In genomic region chr1:150683914-150684313, GRCh38 we compare ENCODE assay signal across 22 cellular contexts. TPM values are rescaled to one million over a fixed set of nuclear protein-coding genes. Genes with fewer than 3 reads are reported as not detected.
A peak's percentile ranks its signal among the peaks of the same experiment; 100 is the strongest.
DNase-seq lines count a peak whose midpoint lies in the region; ATAC-seq and TF ChIP-seq lines count a peak whose summit lies in the region.
"Had no signal": no experiment of that assay in that cellular context is flagged by ENCODE, and none has a peak within 500 bp of the region (broad histone marks: within the 10 kb centered on the region; RNA-seq: fewer than 3 reads in every experiment).

No MANE protein-coding gene starts in this region.

- DNase-seq in CD4-positive, CD25-positive, alpha-beta regulatory T cell = peak in 1 of 3 donors; percentile 13
- DNase-seq in iPS DF 6.9 (ENCODE audit: low read depth, low spot score) = peak; percentile 7
- no peak for DNase-seq in colonic mucosa
- no peak for DNase-seq in NCI-H510A (lab: John Stamatoyannopoulos, UW)
- no peak for DNase-seq in EL
- DNase-seq: body of pancreas; Caco-2; hippocampal formation; mammary epithelial cell; NCI-H1436; NK-92 treated with Interleukin-12 subunit alpha and Interleukin-12 subunit beta, amount 100 ng/mL, for 24 hours; stimulated activated CD4-positive, alpha-beta T cell treated with anti-CD3 and anti-CD28 coated beads, Interleukin-2, amount 100 ng/mL, for 24 hours; stomach; trophoblast cell had no signal

- intact Hi-C loops in colonic mucosa (cut with DNase I) = no loop called here

- H3K9ac ChIP-seq in OCI-LY1 (ENCODE audit: low read length) (no peak overlapping the region), colonic mucosa (ENCODE audit: low read depth in 2 of 2, low read length in 2 of 2) (no peak overlapping the region)

- no peaks in the 10 kb centered on the region for H3K9me3 Mint-ChIP-seq in CD4-positive, CD25-positive, alpha-beta regulatory T cell
- H3K9me3 Mint-ChIP-seq: activated naive CD4-positive, alpha-beta T cell treated with anti-CD3 and anti-CD28 coated beads, Interleukin-2, amount 50 U/mL, for 72 hours; nephron had no signal

- H3K36me3 Mint-ChIP-seq in CD4-positive, CD25-positive, alpha-beta regulatory T cell = peaks cover 15% of the 10 kb centered on the region

- H3K4me3 ChIP-seq in CD4-positive, CD25-positive, alpha-beta regulatory T cell (ENCODE audit: low read depth, low read length) = no peak overlapping the region
- H3K4me3 ChIP-seq in DOHH2 (ENCODE audit: low read length) (0 out of 2 replicates have a peak overlapping the region, but pooled peaks have one; percentile 14), OCI-LY1 (ENCODE audit: low read depth, low read length, poor library complexity, severe bottlenecking) (no peak overlapping the region), iPS DF 6.9 (ENCODE audit: low read length) (no peak overlapping the region), colonic mucosa (no peak overlapping the region)
- H3K4me3 ChIP-seq: body of pancreas, stomach had no signal

- TF ChIP-seq CTCF in DOHH2 (IDR thresholded peaks at IDR 0.05; ENCODE audit: low read depth, low read length, poor library complexity, severe bottlenecking) (no peak), OCI-LY1 (IDR thresholded peaks at IDR 0.05; ENCODE audit: low read length) (no peak), colonic mucosa (IDR thresholded peaks at IDR 0.05) (no peak)

- H3K79me2 ChIP-seq in DOHH2 (ENCODE audit: control insufficient read depth, low read length) (0 out of 2 replicates have a peak, but pooled peaks cover 3% of the 10 kb centered on the region), OCI-LY1 (ENCODE audit: insufficient read depth, low read length) (no peaks in the 10 kb centered on the region)

- no peak overlapping the region for H2AFZ ChIP-seq in OCI-LY1 (ENCODE audit: low read length)

- H3K4me1 Mint-ChIP-seq in CD4-positive, CD25-positive, alpha-beta regulatory T cell = peaks cover 7 to 22% (median 12%) of the 10 kb centered on the region in 4 donors
- H3K4me1 Mint-ChIP-seq: nephron had no signal

- no peak overlapping the region for H3K27ac ChIP-seq in CD4-positive, CD25-positive, alpha-beta regulatory T cell (ENCODE audit: insufficient read depth, low read length, poor library complexity, severe bottlenecking)
- H3K27ac ChIP-seq in DOHH2 (ENCODE audit: low read depth, low read length) (peak overlapping the region; percentile 29), OCI-LY1 (ENCODE audit: low read depth, low read length, poor library complexity, severe bottlenecking) (peak overlapping the region; percentile 16), iPS DF 6.9 (ENCODE audit: low read length) (no peak overlapping the region), colonic mucosa (no peak overlapping the region)
- H3K27ac ChIP-seq: body of pancreas, RWPE1, stomach had no signal

- H3F3A ChIP-seq in DOHH2 (ENCODE audit: control insufficient read depth, insufficient read depth) (peaks cover 9% of the 10 kb centered on the region; the same call in 1 of the 2 replicates), OCI-LY1 (ENCODE audit: insufficient read depth, low read length) (no peaks in the 10 kb centered on the region)

- no peaks in the 10 kb centered on the region for H3K9me3 ChIP-seq in CD4-positive, CD25-positive, alpha-beta regulatory T cell (ENCODE audit: control insufficient read depth in 2 of 2, low read length in 2 of 2)
- no peaks in the 10 kb centered on the region for H3K9me3 ChIP-seq in DOHH2 (ENCODE audit: control insufficient read depth, insufficient read depth, low read length)
- H3K9me3 ChIP-seq in OCI-LY1 (ENCODE audit: low read length) = no peaks in the 10 kb centered on the region
- no peaks in the 10 kb centered on the region for H3K9me3 ChIP-seq in iPS DF 6.9 (ENCODE audit: control insufficient read depth, insufficient read depth, low read length)
- no peaks in the 10 kb centered on the region for H3K9me3 ChIP-seq in colonic mucosa
- H3K9me3 ChIP-seq: body of pancreas, Caco-2, stomach had no signal

- no peaks in the 10 kb centered on the region for H4K20me1 ChIP-seq in DOHH2 (ENCODE audit: control insufficient read depth, insufficient read depth, low read depth, low read length)
- H4K20me1 ChIP-seq in OCI-LY1 (ENCODE audit: insufficient read depth, low read length) = no peaks in the 10 kb centered on the region

- H3K4me1 ChIP-seq in CD4-positive, CD25-positive, alpha-beta regulatory T cell (ENCODE audit: control insufficient read depth, insufficient read depth, low read length, poor library complexity, severe bottlenecking) = peaks cover 8% of the 10 kb centered on the region
- H3K4me1 ChIP-seq in DOHH2 (ENCODE audit: control insufficient read depth, low read length) (peaks cover 18% of the 10 kb centered on the region), OCI-LY1 (ENCODE audit: insufficient read depth, low read length, severe bottlenecking) (peaks cover 16% of the 10 kb centered on the region), iPS DF 6.9 (ENCODE audit: control insufficient read depth, insufficient read depth, low read length) (no peaks in the 10 kb centered on the region), colonic mucosa (peaks cover 6% of the 10 kb centered on the region)
- H3K4me1 ChIP-seq: body of pancreas, Caco-2 had no signal

- peaks cover 15% of the 10 kb centered on the region for H3K36me3 ChIP-seq in CD4-positive, CD25-positive, alpha-beta regulatory T cell (ENCODE audit: control insufficient read depth, insufficient read depth, low read length)
- H3K36me3 ChIP-seq in DOHH2 (ENCODE audit: control insufficient read depth, low read length) (peaks cover 20% of the 10 kb centered on the region), OCI-LY1 (ENCODE audit: insufficient read depth, low read length) (peaks cover 25% of the 10 kb centered on the region; the same call in 1 of the 2 replicates), iPS DF 6.9 (ENCODE audit: control insufficient read depth, insufficient read depth, low read length) (no peaks in the 10 kb centered on the region; the same call in 1 of the 2 replicates), colonic mucosa (no peaks in the 10 kb centered on the region)

- H3K9me2 ChIP-seq in DOHH2 (replicated peaks; ENCODE audit: control insufficient read depth, low read length) (no peaks in the 10 kb centered on the region), OCI-LY1 (ENCODE audit: low read depth, low read length) (no peaks in the 10 kb centered on the region)

- H3K4me3 Mint-ChIP-seq in CD4-positive, CD25-positive, alpha-beta regulatory T cell = peak overlapping the region in 1 of 4 donors; percentile 59
- H3K4me3 Mint-ChIP-seq: nephron had no signal

- no peaks in the 10 kb centered on the region for H3K27me3 ChIP-seq in CD4-positive, CD25-positive, alpha-beta regulatory T cell (ENCODE audit: control insufficient read depth, insufficient read depth, low read length)
- no peaks in the 10 kb centered on the region for H3K27me3 ChIP-seq in DOHH2 (ENCODE audit: control insufficient read depth, low read length)
- H3K27me3 ChIP-seq in OCI-LY1 (ENCODE audit: insufficient read depth, low read length) = no peaks in the 10 kb centered on the region
- no peaks in the 10 kb centered on the region for H3K27me3 ChIP-seq in iPS DF 6.9 (ENCODE audit: control insufficient read depth, insufficient read depth, low read length)
- H3K27me3 ChIP-seq in colonic mucosa = no peaks in the 10 kb centered on the region
- H3K27me3 ChIP-seq: body of pancreas, stomach had no signal

- no peaks in the 10 kb centered on the region for H3K27me3 Mint-ChIP-seq in CD4-positive, CD25-positive, alpha-beta regulatory T cell

- ATAC-seq in CD4-positive, CD25-positive, alpha-beta regulatory T cell (ENCODE audit: low read depth in 2 of 2) = no peak
- no peak for ATAC-seq in HG03565 (IDR thresholded peaks at IDR 0.05; ENCODE audit: unreplicated experiment)
- ATAC-seq: activated naive CD4-positive, alpha-beta T cell treated with anti-CD3 and anti-CD28 coated beads, Interleukin-2, amount 50 U/mL, for 72 hours; body of pancreas had no signal

- no CpG with 5 or more reads among the region's 1 CpG for WGBS in iPS DF 6.9 (ENCODE audit: insufficient coverage, insufficient read length)

- H3K27ac Mint-ChIP-seq in CD4-positive, CD25-positive, alpha-beta regulatory T cell = peak overlapping the region; percentile 39 to 74 (median 59)
- H3K27ac Mint-ChIP-seq: activated naive CD4-positive, alpha-beta T cell treated with anti-CD3 and anti-CD28 coated beads, Interleukin-2, amount 50 U/mL, for 72 hours; nephron had no signal

- H3K4me2 ChIP-seq in DOHH2 (ENCODE audit: low read length) = peak overlapping the region; percentile 38
- no peak overlapping the region for H3K4me2 ChIP-seq in OCI-LY1 (ENCODE audit: low read length)

RNA-seq across cellular contexts. Expression of gene GOLPH3L, which starts 13.0 kb away (rescaled TPM):
- 8.6 TPM for total RNA-seq in CD4-positive, CD25-positive, alpha-beta regulatory T cell
- 10 to 100 TPM; 19.7 to 30.0 (median 24.9) TPM for polyA plus RNA-seq in CD4-positive, CD25-positive, alpha-beta regulatory T cell
- total RNA-seq in colonic mucosa = 100 to 1,000 TPM in 1 of 2 donors, 10 to 100 TPM in 1; 70.0 to 101 TPM

RNA-seq across cellular contexts. Expression of gene HORMAD1, which starts 36.8 kb away (rescaled TPM):
- total RNA-seq in CD4-positive, CD25-positive, alpha-beta regulatory T cell = not detected
- polyA plus RNA-seq in CD4-positive, CD25-positive, alpha-beta regulatory T cell = not detected
- 1 to 10 TPM in 1 of 2 donors, not detected in 1; 1.1 TPM for total RNA-seq in colonic mucosa
- total RNA-seq: body of pancreas, Caco-2, H1, kidney epithelial cell, mammary epithelial cell had no signal
- polyA plus RNA-seq: H1, mammary epithelial cell had no signal

RNA-seq across cellular contexts. Expression of gene ENSA, which starts 54.5 kb away (rescaled TPM):
- 169 TPM for total RNA-seq in CD4-positive, CD25-positive, alpha-beta regulatory T cell
- 10 to 100 TPM; 41.2 to 61.9 (median 52.4) TPM for polyA plus RNA-seq in CD4-positive, CD25-positive, alpha-beta regulatory T cell
- 100 to 1,000 TPM; 199 to 227 TPM for total RNA-seq in colonic mucosa

Comparison
In these comparisons a context has a peak if more than half of its experiments do, and no peak if none do; other contexts are left out.
1. H3K27ac ChIP-seq: peak in DOHH2 (single experiment) and OCI-LY1 (single experiment); none in CD4-positive, CD25-positive, alpha-beta regulatory T cell (single experiment), iPS DF 6.9 (single experiment) and colonic mucosa (single experiment).